Comparison of ENCODE assay signal across 11 cellular contexts in genomic region chr11:135033545-135033944, GRCh38.
DNase-seq lines count a peak whose midpoint lies in the region; ATAC-seq, FAIRE-seq and TF ChIP-seq lines count a peak whose summit lies in the region.
"Had no signal": no experiment of that assay in that cellular context is flagged by ENCODE, and none has a peak within 500 bp of the region (broad histone marks: within the 10 kb centered on the region; RNA-seq: fewer than 3 reads in every experiment).

No MANE protein-coding gene starts in this region.

- no peaks in the 10 kb centered on the region for H3K36me3 ChIP-seq in DND-41 (ENCODE audit: insufficient read depth, low read length)
- H3K36me3 ChIP-seq in H1 (ENCODE audit: control insufficient read depth in 2 of 4, insufficient read depth in 4 of 4, low read length in 3 of 4), result no peaks in the 10 kb centered on the region
- H3K36me3 ChIP-seq: pancreas had no signal

- no peak overlapping the region for H3K4me3 Mint-ChIP-seq in nephron
- H3K4me3 Mint-ChIP-seq: activated T-helper 1 cell treated with anti-CD3 and anti-CD28 coated beads, Interleukin-12 subunit alpha, Interleukin-12 subunit beta, Interleukin-2, Interleukin-4 antibody, amounts not matched to agents 30 ng/mL and 10 ng/mL and 1 ng/mL, durations not matched to agents 14 hours and 24 hours and 36 hours had no signal

- no peak overlapping the region for H2BK20ac ChIP-seq in H1 (ENCODE audit: low read length)

- TF ChIP-seq CTCF in DND-41 (IDR thresholded peaks at IDR 0.05; ENCODE audit: borderline replicate concordance, extremely low read depth, low read length, poor library complexity, severe bottlenecking) (peak; percentile 25), H1 (IDR thresholded peaks at IDR 0.05; ENCODE audit: control extremely low read depth in 1 of 3, insufficient read depth in 1 of 3, low read depth in 1 of 3, low read length in 3 of 3) (peak; percentile 60 to 81 (median 80)), nephron (IDR thresholded peaks at IDR 0.05; ENCODE audit: unreplicated experiment in 3 of 3) (peak; percentile 53 to 74 (median 59)), GM10248 (IDR thresholded peaks at IDR 0.05; ENCODE audit: control extremely low read depth, extremely low read depth, low read depth, missing control alignments) (no peak), omental fat pad (IDR thresholded peaks at IDR 0.05) (no peak)

- peaks cover 12% of the 10 kb centered on the region for H3K4me1 Mint-ChIP-seq in nephron

- no peaks in the 10 kb centered on the region for H3K36me3 Mint-ChIP-seq in nephron (ENCODE audit: low read depth)

- no peak for TF ChIP-seq EP300 in H1 (IDR thresholded peaks at IDR 0.05; ENCODE audit: borderline replicate concordance in 1 of 2, low read depth in 2 of 2, low read length in 2 of 2)

- no peak overlapping the region for H2BK15ac ChIP-seq in H1 (ENCODE audit: low read length)

- H3K4me1 ChIP-seq in DND-41 (ENCODE audit: insufficient read depth, low read length) (no peaks in the 10 kb centered on the region), H1 (replicated peaks in 1 of 4; ENCODE audit: control insufficient read depth in 3 of 4, insufficient read depth in 4 of 4, low read length in 3 of 4) (peaks cover 0 to 11% (median 10%) of the 10 kb centered on the region in 4 experiments; a peak in 6 of 7 replicates)
- H3K4me1 ChIP-seq: pancreas had no signal

- H4K91ac ChIP-seq in H1 (replicated peaks; ENCODE audit: insufficient read length, low read length), result no peak overlapping the region

- H3K4me2 ChIP-seq in DND-41 (ENCODE audit: insufficient read depth, low read length) (no peak overlapping the region), H1 (ENCODE audit: insufficient read depth in 1 of 2, low read depth in 2 of 2, low read length in 2 of 2) (no peak overlapping the region)

- H3K27me3 Mint-ChIP-seq in nephron (ENCODE audit: low read depth), result peaks cover 51% of the 10 kb centered on the region

- no peaks in the 10 kb centered on the region for H3K9me3 Mint-ChIP-seq in nephron
- H3K9me3 Mint-ChIP-seq: activated T-helper 1 cell treated with anti-CD3 and anti-CD28 coated beads, Interleukin-12 subunit alpha, Interleukin-12 subunit beta, Interleukin-2, Interleukin-4 antibody, amounts not matched to agents 30 ng/mL and 10 ng/mL and 1 ng/mL, durations not matched to agents 14 hours and 24 hours and 36 hours had no signal

- ATAC-seq in DND-41 (ENCODE audit: insufficient read depth, low read depth) (no peak), HG03439 (IDR thresholded peaks at IDR 0.05; ENCODE audit: unreplicated experiment) (no peak), omental fat pad (ENCODE audit: low FRiP score) (no peak)
- ATAC-seq: pancreas had no signal

- H3K23me2 ChIP-seq in H1 (ENCODE audit: low read depth, low read length), result peaks cover 3% of the 10 kb centered on the region; the same call in 1 of the 2 replicates

- peak; percentile 94 for FAIRE-seq in H1 (lab: Jason Lieb, UNC)
- FAIRE-seq: pancreas had no signal

- 40% methylated on average over 5 of the region's 5 CpGs; no CpG with 5 or more reads in 1 of the 2 experiments for WGBS in H1 (ENCODE audit: extremely low coverage in 1 of 2, insufficient coverage in 1 of 2, insufficient read length in 1 of 2, insufficient replicate concordance in 2 of 2, low coverage in 1 of 2, low lambda C conversion rate in 2 of 2, missing lambda C conversion rate in 1 of 2), 2 experiments

- 0 out of 2 replicates have a peak overlapping the region, but pooled peaks have one; percentile 55 for H2BK12ac ChIP-seq in H1 (ENCODE audit: low read depth, low read length)

- H2BK5ac ChIP-seq in H1 (ENCODE audit: low read depth, low read length), result no peak overlapping the region

- no peaks in the 10 kb centered on the region for H3K79me2 ChIP-seq in DND-41 (ENCODE audit: insufficient read depth, low read length)
- H3K79me2 ChIP-seq in H1 (ENCODE audit: control insufficient read depth in 1 of 2, insufficient read depth in 2 of 2, low read length in 2 of 2), result no peaks in the 10 kb centered on the region

- H3K9ac ChIP-seq in DND-41 (ENCODE audit: low read depth, low read length) (no peak overlapping the region), H1 (replicated peaks in 1 of 4; ENCODE audit: extremely low read depth in 1 of 4, low read depth in 3 of 4, low read length in 3 of 4) (no peak overlapping the region)

- no peak overlapping the region for H2AFZ ChIP-seq in DND-41 (ENCODE audit: low read depth, low read length)
- no peak overlapping the region for H2AFZ ChIP-seq in H1 (ENCODE audit: low read length)

- no peak overlapping the region for H2BK120ac ChIP-seq in H1 (replicated peaks; ENCODE audit: low read depth, low read length)

- TF ChIP-seq RAD21 in H1 (IDR thresholded peaks at IDR 0.05 in 1 of 2, conservative IDR thresholded peaks at IDR 0.05 in 1 of 2; ENCODE audit: low read depth in 2 of 2, low read length in 2 of 2), result peak; percentile 98

- CTCF ChIA-PET in H1 (lab: Charles Lee; ENCODE audit: partially characterized antibody), result interaction anchor here (0.7 to 1.4 kb wide), 5 partner anchors 12 to 317 kb away, joined by 3 to 4 read pairs (median 3); no protein-coding TSS in a partner anchor
- CTCF ChIA-PET in GM10248 (lab: Yijun Ruan, JAX), result no interaction called here

- H3K9me3 ChIP-seq in DND-41 (ENCODE audit: insufficient read depth, low read length, severe bottlenecking), result no peaks in the 10 kb centered on the region
- no peaks in the 10 kb centered on the region for H3K9me3 ChIP-seq in H1 (ENCODE audit: insufficient read depth in 2 of 2, low read depth in 1 of 2, low read length in 1 of 2)
- H3K9me3 ChIP-seq: pancreas had no signal

- H3K56ac ChIP-seq in H1 (replicated peaks; ENCODE audit: insufficient read length, low read depth, low read length), result no peak overlapping the region

- H4K20me1 ChIP-seq in DND-41 (ENCODE audit: insufficient read depth, low read length), result peaks cover 6% of the 10 kb centered on the region; the same call in 1 of the 2 replicates
- H4K20me1 ChIP-seq in H1 (replicated peaks in 1 of 2; ENCODE audit: control insufficient read depth in 1 of 2, insufficient read depth in 2 of 2, low read length in 2 of 2), result no peaks in the 10 kb centered on the region

- no peak overlapping the region for H4K8ac ChIP-seq in H1 (ENCODE audit: extremely low read depth, insufficient read depth, low read length)

- TF ChIP-seq POLR2A in H1 (IDR thresholded peaks at IDR 0.05; ENCODE audit: control extremely low read depth in 1 of 2, low read depth in 2 of 2, low read length in 2 of 2), result no peak

- H3K4me3 ChIP-seq in DND-41 (ENCODE audit: low read depth in 1 of 2, low read length in 2 of 2) (no peak overlapping the region), H1 (ENCODE audit: extremely low read depth in 1 of 4, insufficient read depth in 2 of 4, low read depth in 3 of 4, low read length in 4 of 4) (no peak overlapping the region)
- H3K4me3 ChIP-seq: pancreas had no signal

- H3K27ac ChIP-seq in DND-41 (ENCODE audit: low read length), result no peak overlapping the region
- no peak overlapping the region for H3K27ac ChIP-seq in H1 (ENCODE audit: low read depth, low read length)
- H3K27ac ChIP-seq: pancreas had no signal

- H3K23ac ChIP-seq in H1 (ENCODE audit: insufficient read length), result no peak overlapping the region

- H2AK5ac ChIP-seq in H1 (ENCODE audit: low read depth, low read length), result peak overlapping the region; percentile 43; the same call in 1 of the 2 replicates

- no peak overlapping the region for H3K18ac ChIP-seq in H1 (ENCODE audit: extremely low read depth, low read length)

- DNase-seq in DND-41 (no peak), NCI-H2227 (lab: John Stamatoyannopoulos, UW; ENCODE audit: unreplicated experiment) (peak; percentile 9), H1 (ENCODE audit: low read depth in 1 of 2, low spot score in 2 of 2) (peak; percentile 54 to 61), GM10248 (ENCODE audit: extremely low spot score) (no peak), omental fat pad (ENCODE audit: low spot score) (no peak)
- DNase-seq in NK-92 treated with Interleukin-12 subunit alpha and Interleukin-12 subunit beta, amount 100 ng/mL, for 24 hours (lab: John Stamatoyannopoulos, UW), result no peak
- DNase-seq: pancreas, SIG-M5 had no signal

- POLR2A ChIA-PET in H1 (lab: Charles Lee; ENCODE audit: partially characterized antibody) (no interaction called here), GM10248 (lab: Yijun Ruan, JAX) (no interaction called here)

- no peak overlapping the region for H3K14ac ChIP-seq in H1 (ENCODE audit: insufficient read length)

- H3K79me1 ChIP-seq in H1 (ENCODE audit: low read depth, low read length), result no peaks in the 10 kb centered on the region

- no peak overlapping the region for H3K27ac Mint-ChIP-seq in nephron
- H3K27ac Mint-ChIP-seq: activated T-helper 1 cell treated with anti-CD3 and anti-CD28 coated beads, Interleukin-12 subunit alpha, Interleukin-12 subunit beta, Interleukin-2, Interleukin-4 antibody, amounts not matched to agents 30 ng/mL and 10 ng/mL and 1 ng/mL, durations not matched to agents 14 hours and 24 hours and 36 hours had no signal

- H3K27me3 ChIP-seq in DND-41 (ENCODE audit: insufficient read depth, low read length, poor library complexity) (no peaks in the 10 kb centered on the region), H1 (replicated peaks in 1 of 4; ENCODE audit: control insufficient read depth in 3 of 4, extremely low read depth in 1 of 4, insufficient read depth in 3 of 4, low read length in 3 of 4) (peaks cover 0 to 5% (median 0%) of the 10 kb centered on the region in 4 experiments; a peak in 4 of 7 replicates)
- H3K27me3 ChIP-seq: pancreas had no signal

- no peak overlapping the region for H3K4ac ChIP-seq in H1 (replicated peaks; ENCODE audit: insufficient read length, low read depth, low read length)

- no peak overlapping the region for H4K5ac ChIP-seq in H1 (ENCODE audit: insufficient read length, low read depth, low read length)

TF ChIP-seq in H1, 55 proteins besides CTCF, POLR2A, EP300 and RAD21 (continues in another document):
- no peak for TF ChIP-seq FOSL1 (IDR thresholded peaks at IDR 0.05; ENCODE audit: insufficient read depth, low read depth, low read length)
- TF ChIP-seq, protein P1, sequence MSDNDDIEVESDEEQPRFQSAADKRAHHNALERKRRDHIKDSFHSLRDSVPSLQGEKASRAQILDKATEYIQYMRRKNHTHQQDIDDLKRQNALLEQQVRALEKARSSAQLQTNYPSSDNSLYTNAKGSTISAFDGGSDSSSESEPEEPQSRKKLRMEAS (IDR thresholded peaks at IDR 0.05), result peak; percentile 89
- TF ChIP-seq USF2 (IDR thresholded peaks at IDR 0.05; ENCODE audit: low read length), result peak; percentile 54; the same call in 1 of the 2 replicates
- peak; percentile 91 for TF ChIP-seq YY1 (IDR thresholded peaks at IDR 0.05; ENCODE audit: low read depth, low read length)
- no peak for TF ChIP-seq NRF1 (IDR thresholded peaks at IDR 0.05; ENCODE audit: low read depth, low read length)
- peak; percentile 37 for TF ChIP-seq NANOG (IDR thresholded peaks at IDR 0.05; ENCODE audit: insufficient read depth, low read depth, low read length, poor library complexity, severe bottlenecking)

Comparison
In these comparisons a context has a peak if more than half of its experiments do, and no peak if none do; other contexts are left out.
1. DNase-seq: peak in NCI-H2227 (single experiment) and H1 (2 of 2); none in DND-41 (single experiment), GM10248 (single experiment), omental fat pad (single experiment) and NK-92 treated with Interleukin-12 subunit alpha and Interleukin-12 subunit beta, amount 100 ng/mL, for 24 hours (single experiment).
2. CTCF ChIP-seq: peak in DND-41 (single experiment), H1 (3 of 3) and nephron (3 of 3); none in GM10248 (single experiment) and omental fat pad (0 of 3).